In genomic region chr12:73235387-73235786, GRCh38 we compare ENCODE assay signal across 38 cellular contexts.
"Had no signal": no experiment of that assay in that cellular context is flagged by ENCODE, and none has a peak within 500 bp of the region (broad histone marks: within the 10 kb centered on the region; RNA-seq: fewer than 3 reads in every experiment).

No MANE protein-coding gene starts in this region.

- H3K36me3 ChIP-seq: brain microvascular endothelial cell, breast epithelium, WERI-Rb-1 had no signal

- H3K4me3 ChIP-seq: body of pancreas, breast epithelium had no signal

- H3K4me1 ChIP-seq: body of pancreas, breast epithelium had no signal

- H3K4me1 Mint-ChIP-seq: activated CD4-positive, alpha-beta memory T cell treated with anti-CD3 and anti-CD28 coated beads, Interleukin-2, amount 10 ng/mL, durations not matched to agents 7 days and 5 days; activated CD4-positive, alpha-beta T cell treated with anti-CD3 and anti-CD28 coated beads for 36 hours; activated CD4-positive, alpha-beta T cell treated with anti-CD3 and anti-CD28 coated beads, Interleukin-2, amount 10 ng/mL, durations not matched to agents 7 days and 5 days; activated CD8-positive, alpha-beta memory T cell treated with anti-CD3 and anti-CD28 coated beads, Interleukin-2, amount 10 ng/mL, durations not matched to agents 7 days and 5 days; activated naive CD4-positive, alpha-beta T cell treated with anti-CD3 and anti-CD28 coated beads, Interleukin-2, amount 10 ng/mL, durations not matched to agents 7 days and 5 days; activated naive CD4-positive, alpha-beta T cell treated with anti-CD3 and anti-CD28 coated beads, Interleukin-2, amount 50 U/mL, for 24 hours; activated naive CD8-positive, alpha-beta T cell treated with anti-CD3 and anti-CD28 coated beads, Interleukin-2, amount 10 ng/mL, durations not matched to agents 7 days and 5 days; activated naive CD8-positive, alpha-beta T cell treated with anti-CD3 and anti-CD28 coated beads, Interleukin-2, amount 50 U/mL, for 24 hours; WTC11 had no signal

- H3K27ac ChIP-seq: body of pancreas, brain microvascular endothelial cell, breast epithelium, WERI-Rb-1 had no signal

- ATAC-seq: activated CD4-positive, alpha-beta T cell treated with anti-CD3 and anti-CD28 coated beads for 36 hours; activated CD4-positive, CD25-positive, alpha-beta regulatory T cell treated with anti-CD3 and anti-CD28 coated beads, Interleukin-2, amount 50 U/mL, for 24 hours; activated CD8-positive, alpha-beta memory T cell treated with anti-CD3 and anti-CD28 coated beads, Interleukin-2, amount 10 ng/mL, durations not matched to agents 7 days and 5 days; activated CD8-positive, alpha-beta T cell treated with anti-CD3 and anti-CD28 coated beads, Interleukin-2, amount 10 ng/mL, durations not matched to agents 7 days and 5 days; activated naive CD8-positive, alpha-beta T cell treated with anti-CD3 and anti-CD28 coated beads, Interleukin-2, amount 50 U/mL, for 24 hours; body of pancreas; WTC11 had no signal

- FAIRE-seq: astrocyte had no signal

- DNase-seq: activated CD4-positive, alpha-beta memory T cell treated with anti-CD3 and anti-CD28 coated beads, Interleukin-2, amount 10 ng/mL, durations not matched to agents 7 days and 5 days; activated CD4-positive, alpha-beta T cell treated with anti-CD3 and anti-CD28 coated beads for 1 hour; activated CD4-positive, alpha-beta T cell treated with anti-CD3 and anti-CD28 coated beads for 36 hours; activated CD4-positive, alpha-beta T cell treated with anti-CD3 and anti-CD28 coated beads for 48 hours; activated CD4-positive, alpha-beta T cell treated with anti-CD3 and anti-CD28 coated beads, Interleukin-2, amount 10 ng/mL, durations not matched to agents 7 days and 5 days; activated CD4-positive, alpha-beta T cell treated with anti-CD3 and anti-CD28 coated beads, Interleukin-2, amount 50 U/mL, for 48 hours; activated CD4-positive, CD25-positive, alpha-beta regulatory T cell; activated CD8-positive, alpha-beta memory T cell treated with anti-CD3 and anti-CD28 coated beads for 24 hours; activated CD8-positive, alpha-beta memory T cell treated with anti-CD3 and anti-CD28 coated beads, Interleukin-2, amount 10 ng/mL, durations not matched to agents 7 days and 5 days; activated CD8-positive, alpha-beta memory T cell treated with anti-CD3 and anti-CD28 coated beads, Interleukin-2, amount 50 U/mL, for 48 hours; activated CD8-positive, alpha-beta T cell treated with anti-CD3 and anti-CD28 coated beads, Interleukin-2, amount 10 ng/mL, durations not matched to agents 7 days and 5 days; activated effector memory CD4-positive, alpha-beta T cell treated with Interleukin-2 at 50 U/mL for 16 hours; activated gamma-delta T cell; activated naive CD4-positive, alpha-beta T cell treated with anti-CD3 and anti-CD28 coated beads, Interleukin-2, amount 10 ng/mL, durations not matched to agents 7 days and 5 days; activated naive CD4-positive, alpha-beta T cell treated with Interleukin-2 at 50 U/mL for 16 hours; activated naive CD8-positive, alpha-beta T cell treated with anti-CD3 and anti-CD28 coated beads, Interleukin-2, amount 10 ng/mL, durations not matched to agents 7 days and 5 days; activated naive CD8-positive, alpha-beta T cell treated with anti-CD3 and anti-CD28 coated beads, Interleukin-2, amount 50 U/mL, for 24 hours; activated T-cell treated with anti-CD3 and anti-CD28 coated beads, Interleukin-2, amount 50 U/mL, for 24 hours; activated T-cell treated with anti-CD3 and anti-CD28 coated beads, Interleukin-2, amount 50 U/mL, for 48 hours; amygdala; anterior cingulate cortex; body of pancreas; brain microvascular endothelial cell; central memory CD4-positive, alpha-beta T cell; SW 1271; T-helper 1 cell; T-helper 2 cell; T-helper 9 cell; WERI-Rb-1 had no signal

- H3K27me3 ChIP-seq: body of pancreas, brain microvascular endothelial cell, breast epithelium had no signal

- H3K27me3 Mint-ChIP-seq: activated CD4-positive, alpha-beta memory T cell treated with anti-CD3 and anti-CD28 coated beads, Interleukin-2, amount 10 ng/mL, durations not matched to agents 7 days and 5 days; activated CD4-positive, alpha-beta T cell treated with anti-CD3 and anti-CD28 coated beads for 36 hours; activated CD4-positive, alpha-beta T cell treated with anti-CD3 and anti-CD28 coated beads, Interleukin-2, amount 10 ng/mL, durations not matched to agents 7 days and 5 days; activated CD8-positive, alpha-beta memory T cell treated with anti-CD3 and anti-CD28 coated beads, Interleukin-2, amount 10 ng/mL, durations not matched to agents 7 days and 5 days; activated naive CD4-positive, alpha-beta T cell treated with anti-CD3 and anti-CD28 coated beads, Interleukin-2, amount 10 ng/mL, durations not matched to agents 7 days and 5 days; activated naive CD4-positive, alpha-beta T cell treated with anti-CD3 and anti-CD28 coated beads, Interleukin-2, amount 50 U/mL, for 24 hours; activated naive CD8-positive, alpha-beta T cell; activated naive CD8-positive, alpha-beta T cell treated with anti-CD3 and anti-CD28 coated beads, Interleukin-2, amount 10 ng/mL, durations not matched to agents 7 days and 5 days; activated naive CD8-positive, alpha-beta T cell treated with anti-CD3 and anti-CD28 coated beads, Interleukin-2, amount 50 U/mL, for 24 hours; activated T-cell treated with anti-CD3 and anti-CD28 coated beads, Interleukin-2, amount 50 U/mL, for 24 hours had no signal

- H3K27ac Mint-ChIP-seq: activated CD4-positive, alpha-beta memory T cell treated with anti-CD3 and anti-CD28 coated beads, Interleukin-2, amount 10 ng/mL, durations not matched to agents 7 days and 5 days; activated CD4-positive, alpha-beta T cell treated with anti-CD3 and anti-CD28 coated beads for 36 hours; activated CD4-positive, alpha-beta T cell treated with anti-CD3 and anti-CD28 coated beads, Interleukin-2, amount 10 ng/mL, durations not matched to agents 7 days and 5 days; activated CD8-positive, alpha-beta memory T cell treated with anti-CD3 and anti-CD28 coated beads, Interleukin-2, amount 10 ng/mL, durations not matched to agents 7 days and 5 days; activated CD8-positive, alpha-beta T cell treated with anti-CD3 and anti-CD28 coated beads, Interleukin-2, amount 10 ng/mL, durations not matched to agents 7 days and 5 days; activated naive CD4-positive, alpha-beta T cell treated with anti-CD3 and anti-CD28 coated beads, Interleukin-2, amount 10 ng/mL, durations not matched to agents 7 days and 5 days; activated naive CD4-positive, alpha-beta T cell treated with anti-CD3 and anti-CD28 coated beads, Interleukin-2, amount 50 U/mL, for 24 hours; activated naive CD8-positive, alpha-beta T cell; activated naive CD8-positive, alpha-beta T cell treated with anti-CD3 and anti-CD28 coated beads, Interleukin-2, amount 10 ng/mL, durations not matched to agents 7 days and 5 days; activated naive CD8-positive, alpha-beta T cell treated with anti-CD3 and anti-CD28 coated beads, Interleukin-2, amount 50 U/mL, for 24 hours; activated T-cell treated with anti-CD3 and anti-CD28 coated beads, Interleukin-2, amount 50 U/mL, for 24 hours; activated T-helper 2 cell treated with anti-CD3 and anti-CD28 coated beads, Interferon-gamma antibody, Interleukin-2, Interleukin-4, amounts not matched to agents 10 μg/mL and 5 μg/mL and 100 μg/mL, durations not matched to agents 14 hours and 24 hours and 36 hours; T-helper 1 cell treated with Interleukin-12 subunit alpha and Interleukin-12 subunit beta and Interleukin-4 antibody, amounts not matched to agents 30 μg/mL and 1 μg/mL, for 36 hours; T-helper 2 cell treated with Interferon-gamma antibody and Interleukin-4, amounts not matched to agents 5 μg/mL and 100 μg/mL, for 36 hours; WTC11 had no signal

- H3K4me3 Mint-ChIP-seq: activated CD4-positive, alpha-beta memory T cell treated with anti-CD3 and anti-CD28 coated beads, Interleukin-2, amount 10 ng/mL, durations not matched to agents 7 days and 5 days; activated CD4-positive, alpha-beta T cell treated with anti-CD3 and anti-CD28 coated beads for 36 hours; activated CD4-positive, alpha-beta T cell treated with anti-CD3 and anti-CD28 coated beads, Interleukin-2, amount 10 ng/mL, durations not matched to agents 7 days and 5 days; activated CD8-positive, alpha-beta memory T cell treated with anti-CD3 and anti-CD28 coated beads, Interleukin-2, amount 10 ng/mL, durations not matched to agents 7 days and 5 days; activated CD8-positive, alpha-beta T cell treated with anti-CD3 and anti-CD28 coated beads, Interleukin-2, amount 10 ng/mL, durations not matched to agents 7 days and 5 days; activated naive CD4-positive, alpha-beta T cell treated with anti-CD3 and anti-CD28 coated beads, Interleukin-2, amount 10 ng/mL, durations not matched to agents 7 days and 5 days; activated naive CD4-positive, alpha-beta T cell treated with anti-CD3 and anti-CD28 coated beads, Interleukin-2, amount 50 U/mL, for 24 hours; activated naive CD8-positive, alpha-beta T cell; activated naive CD8-positive, alpha-beta T cell treated with anti-CD3 and anti-CD28 coated beads, Interleukin-2, amount 10 ng/mL, durations not matched to agents 7 days and 5 days; activated naive CD8-positive, alpha-beta T cell treated with anti-CD3 and anti-CD28 coated beads, Interleukin-2, amount 50 U/mL, for 24 hours; activated T-cell treated with anti-CD3 and anti-CD28 coated beads, Interleukin-2, amount 50 U/mL, for 24 hours; T-helper 1 cell treated with Interleukin-12 subunit alpha and Interleukin-12 subunit beta and Interleukin-4 antibody, amounts not matched to agents 30 μg/mL and 1 μg/mL, for 36 hours; T-helper 2 cell treated with Interferon-gamma antibody and Interleukin-4, amounts not matched to agents 5 μg/mL and 100 μg/mL, for 36 hours; WTC11 had no signal

- H3K36me3 Mint-ChIP-seq: activated CD8-positive, alpha-beta memory T cell treated with anti-CD3 and anti-CD28 coated beads, Interleukin-2, amount 10 ng/mL, durations not matched to agents 7 days and 5 days; activated naive CD4-positive, alpha-beta T cell treated with anti-CD3 and anti-CD28 coated beads, Interleukin-2, amount 10 ng/mL, durations not matched to agents 7 days and 5 days; activated naive CD4-positive, alpha-beta T cell treated with anti-CD3 and anti-CD28 coated beads, Interleukin-2, amount 50 U/mL, for 24 hours; activated naive CD8-positive, alpha-beta T cell; activated naive CD8-positive, alpha-beta T cell treated with anti-CD3 and anti-CD28 coated beads, Interleukin-2, amount 10 ng/mL, durations not matched to agents 7 days and 5 days had no signal
